19 cellular contexts compared by ENCODE assay signal in the genomic region with DNA sequence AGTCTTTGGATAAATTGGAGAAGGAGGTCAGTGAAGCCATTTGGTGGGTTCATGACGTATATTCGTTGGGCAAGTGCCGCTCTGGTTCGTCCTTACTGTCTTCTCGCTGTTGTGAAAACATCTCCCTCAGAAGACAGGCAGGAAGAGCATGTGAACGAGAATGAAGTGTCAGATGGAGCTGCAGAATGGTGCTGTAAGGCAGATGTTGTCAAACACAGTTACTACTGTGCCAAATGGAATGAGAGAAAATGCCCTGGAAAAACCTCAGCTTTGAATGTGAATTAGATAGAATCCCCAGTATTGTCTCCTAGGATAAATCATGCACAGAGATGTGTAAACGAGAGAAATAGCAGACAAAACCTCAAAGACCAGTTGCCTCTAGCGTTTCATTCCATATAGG.
A peak's percentile ranks its signal among the peaks of the same experiment; 100 is the strongest.
DNase-seq lines count a peak whose midpoint lies in the region; ATAC-seq, FAIRE-seq and TF ChIP-seq lines count a peak whose summit lies in the region.
"Had no signal": no experiment of that assay in that cellular context is flagged by ENCODE, and none has a peak within 500 bp of the region (broad histone marks: within the 10 kb centered on the region; RNA-seq: fewer than 3 reads in every experiment).

No MANE protein-coding gene starts in this region.

- no peaks in the 10 kb centered on the region for H4K20me1 ChIP-seq in osteoblast (ENCODE audit: insufficient read depth, low read length)

- no peaks in the 10 kb centered on the region for H3K79me2 ChIP-seq in osteoblast (ENCODE audit: insufficient read depth, low read length)

- no peak overlapping the region for H3K4me3 ChIP-seq in osteoblast (ENCODE audit: insufficient read depth, low read length)
- H3K4me3 ChIP-seq: lung, ovary had no signal

- DNase-seq in DMS 273 (lab: John Stamatoyannopoulos, UW; ENCODE audit: unreplicated experiment) (peak; percentile 62), NCI-H1694 (lab: John Stamatoyannopoulos, UW) (peak; percentile 16), fibroblast of gingiva (ENCODE audit: low read depth) (peak; percentile 7), osteoblast (ENCODE audit: insufficient read length, low spot score, missing footprints) (no peak), urothelium cell line (ENCODE audit: low spot score) (no peak), NCI-H1930 (lab: John Stamatoyannopoulos, UW) (no peak)
- DNase-seq: activated CD4-positive, alpha-beta T cell treated with anti-CD3 and anti-CD28 coated beads for 4 hours; endodermal cell; islet precursor cell; NCI-H1436; NCI-H774; ovary; SHP77; stimulated activated naive B cell treated with anti-CD40 and anti-IgM and Interleukin-4, amounts not matched to agents 10 μg/mL and 1 μg/mL and 100 μg/mL, for 72 hours; T-cell had no signal

- H3K36me3 ChIP-seq in osteoblast (ENCODE audit: insufficient read depth, low read length), result no peaks in the 10 kb centered on the region
- H3K36me3 ChIP-seq: ovary had no signal

- no peaks in the 10 kb centered on the region for H3K27me3 ChIP-seq in osteoblast (ENCODE audit: insufficient read depth, low read length)

- no peaks in the 10 kb centered on the region for H3K9me3 ChIP-seq in osteoblast (ENCODE audit: low read depth, low read length)
- H3K9me3 ChIP-seq: ovary had no signal

- no peak for TF ChIP-seq CTCF in osteoblast (IDR thresholded peaks at IDR 0.05; ENCODE audit: extremely low read depth, low read depth, low read length)

- no peak overlapping the region for H3K27ac ChIP-seq in osteoblast (ENCODE audit: low read depth, low read length)
- H3K27ac ChIP-seq: ovary had no signal

- no peaks in the 10 kb centered on the region for H3K4me1 ChIP-seq in osteoblast (ENCODE audit: insufficient read depth, low read length)

- ATAC-seq in HG02759 (IDR thresholded peaks at IDR 0.05; ENCODE audit: unreplicated experiment), result no peak
- ATAC-seq: sciatic nerve; stimulated activated naive B cell treated with anti-CD40 and anti-IgM and Interleukin-4, amounts not matched to agents 10 μg/mL and 1 μg/mL and 100 μg/mL, for 72 hours; T-cell had no signal

- peak overlapping the region; percentile 7 for H2AFZ ChIP-seq in osteoblast (ENCODE audit: low read length)

- no peak for FAIRE-seq in urothelium cell line (lab: Jason Lieb, UNC)
- FAIRE-seq: colon had no signal

- peak overlapping the region; percentile 11 for H3K4me2 ChIP-seq in osteoblast (ENCODE audit: insufficient read depth, low read length)

Comparison
In these comparisons a context has a peak if more than half of its experiments do, and no peak if none do; other contexts are left out.
1. DNase-seq: peak in DMS 273 (single experiment), NCI-H1694 (single experiment) and fibroblast of gingiva (single experiment); none in osteoblast (single experiment), urothelium cell line (single experiment) and NCI-H1930 (0 of 2).